8 cellular contexts compared by ENCODE assay signal in the genomic region with DNA sequence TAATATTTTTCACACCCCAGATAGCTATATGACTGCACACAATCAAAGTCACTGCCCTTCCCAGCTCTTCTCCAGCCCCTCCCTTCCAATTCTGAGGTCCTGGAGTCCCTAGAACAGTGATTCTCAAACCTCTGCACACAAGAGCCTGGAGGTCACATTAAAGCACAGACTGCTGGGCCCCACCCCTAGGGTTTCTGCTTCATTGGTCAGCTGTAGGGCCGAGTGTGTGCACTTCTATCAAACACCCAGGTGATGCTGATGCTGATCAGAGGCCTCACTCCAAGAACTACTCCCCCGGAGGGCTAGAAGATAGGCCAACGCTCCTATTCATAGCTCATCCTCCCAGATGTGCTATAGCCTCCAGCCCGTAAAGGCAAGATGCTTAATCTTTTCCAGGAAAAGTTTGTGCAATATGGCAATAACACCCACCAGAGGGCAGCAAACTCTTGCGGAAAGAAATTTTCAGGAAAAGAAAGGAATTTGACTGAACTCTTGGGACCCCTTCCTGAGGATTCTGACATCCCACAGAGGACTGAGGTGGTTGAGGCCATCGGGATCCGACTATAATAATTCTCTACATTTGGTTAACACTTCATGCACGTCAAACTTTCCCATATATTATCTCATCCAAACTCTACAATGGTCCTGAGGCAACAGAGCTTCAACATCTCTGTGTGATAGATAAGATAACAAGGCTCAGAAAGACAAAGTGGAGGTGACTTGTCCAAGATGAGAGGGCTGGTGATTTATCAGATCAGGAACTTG.
A peak's percentile ranks its signal among the peaks of the same experiment; 100 is the strongest.
DNase-seq lines count a peak whose midpoint lies in the region; ATAC-seq and TF ChIP-seq lines count a peak whose summit lies in the region.

No MANE protein-coding gene starts in this region.

- H3K36me3 ChIP-seq in Caco-2 (ENCODE audit: control insufficient read depth, insufficient read depth, low read length): no peaks in the 10 kb centered on the region
- no peaks in the 10 kb centered on the region for H3K36me3 ChIP-seq in HEK293 (ENCODE audit: control insufficient read depth in 2 of 2, insufficient read depth in 1 of 2, low read length in 2 of 2)
- H3K36me3 ChIP-seq in Peyer's patch: no peaks in the 10 kb centered on the region

- H3K9me3 ChIP-seq in Caco-2: peaks cover 2% of the 10 kb centered on the region; the same call in 1 of the 2 replicates
- no peaks in the 10 kb centered on the region for H3K9me3 ChIP-seq in HEK293 (ENCODE audit: control insufficient read depth, insufficient read depth, low read depth, low read length)
- H3K9me3 ChIP-seq in Peyer's patch: no peaks in the 10 kb centered on the region

- no peak overlapping the region for H3K27ac ChIP-seq in HEK293 (ENCODE audit: extremely low read depth, low read depth, low read length)
- H3K27ac ChIP-seq in Peyer's patch: no peak overlapping the region

- H3K36me3 Mint-ChIP-seq in Caco-2 (ENCODE audit: insufficient read depth, unreplicated experiment) (no peaks in the 10 kb centered on the region), endothelial cell (ENCODE audit: low read depth, unreplicated experiment) (no peaks in the 10 kb centered on the region)

- H3K27ac Mint-ChIP-seq in Caco-2 (ENCODE audit: unreplicated experiment) (peak overlapping the region; percentile 8), endothelial cell (ENCODE audit: unreplicated experiment) (no peak overlapping the region)

- CTCF ChIA-PET in Caco-2 (lab: Charles Lee): interaction anchor here (0.6 to 3.4 kb wide), 24 partner anchors 9 to 475 kb away, joined by 3 to 24 read pairs (median 4); partner anchors contain the start of gene PKDCC
- CTCF ChIA-PET in HEK293 (lab: Yijun Ruan, JAX): interaction anchor here (0.5 to 11.7 kb wide), 36 partner anchors 9 to 974 kb away, joined by 3 to 214 read pairs (median 3); no protein-coding TSS in a partner anchor

- POLR2A ChIA-PET in Caco-2 (lab: Charles Lee) (interaction anchor here (0.6 to 1.0 kb wide), 2 partner anchors 194 to 203 kb away, joined by 6 read pairs; partner anchors contain the start of gene PKDCC), HEK293 (lab: Yijun Ruan, JAX) (no interaction called here)

- H3K27me3 Mint-ChIP-seq in Caco-2 (ENCODE audit: insufficient read depth, unreplicated experiment): no peaks in the 10 kb centered on the region
- H3K27me3 Mint-ChIP-seq in endothelial cell (ENCODE audit: unreplicated experiment): no peaks in the 10 kb centered on the region

- H3K9me3 Mint-ChIP-seq in Caco-2 (ENCODE audit: unreplicated experiment): no peaks in the 10 kb centered on the region
- H3K9me3 Mint-ChIP-seq in endothelial cell (ENCODE audit: unreplicated experiment): no peaks in the 10 kb centered on the region

- peak; percentile 82 to 94 for TF ChIP-seq CTCF in Caco-2 (IDR thresholded peaks at IDR 0.05; ENCODE audit: insufficient read depth in 1 of 2, low read depth in 1 of 2, low read length in 1 of 2, severe bottlenecking in 1 of 2, unreplicated experiment in 1 of 2)
- TF ChIP-seq CTCF in HEK293 (tag by site-specific recombination; IDR thresholded peaks at IDR 0.05): peak; percentile 43
- peak; percentile 38 to 81 (median 72) for TF ChIP-seq CTCF in Peyer's patch (IDR thresholded peaks at IDR 0.05)
- peak; percentile 79 for TF ChIP-seq CTCF in endothelial cell (IDR thresholded peaks at IDR 0.05; ENCODE audit: unreplicated experiment)

- H3K4me1 ChIP-seq in Caco-2 (peaks cover 14% of the 10 kb centered on the region), HEK293 (ENCODE audit: control insufficient read depth, insufficient read depth, low read length) (no peaks in the 10 kb centered on the region), Peyer's patch (no peaks in the 10 kb centered on the region)

- H3K27me3 ChIP-seq in Caco-2 (replicated peaks; ENCODE audit: control insufficient read depth, insufficient read depth, low read length) (no peaks in the 10 kb centered on the region), Peyer's patch (no peaks in the 10 kb centered on the region)

- no peak overlapping the region for H3K4me3 Mint-ChIP-seq in Caco-2 (ENCODE audit: unreplicated experiment)
- no peak overlapping the region for H3K4me3 Mint-ChIP-seq in endothelial cell (ENCODE audit: unreplicated experiment)

- H3K4me1 Mint-ChIP-seq in Caco-2 (ENCODE audit: low read depth, unreplicated experiment) (peaks cover 2% of the 10 kb centered on the region), endothelial cell (ENCODE audit: unreplicated experiment) (no peaks in the 10 kb centered on the region)

- H3K4me3 ChIP-seq in Caco-2 (ENCODE audit: low read depth, low read length) (no peak overlapping the region), HEK293 (ENCODE audit: low read depth, low read length) (no peak overlapping the region), Peyer's patch (no peak overlapping the region)

- ATAC-seq in GM18858 (IDR thresholded peaks at IDR 0.05; ENCODE audit: unreplicated experiment) (no peak), HG02610 (IDR thresholded peaks at IDR 0.05; ENCODE audit: unreplicated experiment) (no peak), GM21723 (IDR thresholded peaks at IDR 0.05; ENCODE audit: unreplicated experiment) (no peak)

- intact Hi-C loops in Caco-2 (cut with micrococcal nuclease; ENCODE audit: unreplicated experiment): loop anchor here (1.0 kb wide), 6 partner anchors 16 to 475 kb away; no protein-coding TSS in a partner anchor

- TF ChIP-seq POLR2A in Peyer's patch (IDR thresholded peaks at IDR 0.05): no peak

- DNase-seq in Caco-2 (peak; percentile 70 to 78), Peyer's patch (peak in 1 of 3 donors; percentile 75), endothelial cell (ENCODE audit: low spot score) (peak; percentile 71), middle frontal gyrus (ENCODE audit: extremely low spot score, low spot score) (peak; percentile 54)

- no TSS peak for BruUV-seq in Caco-2 (replicated peaks; lab: Mats Ljungman, UMichigan)

TF ChIP-seq in HEK293, 187 proteins besides CTCF, POLR2A, EP300 and RAD21:
- TF ChIP-seq, protein P1, sequence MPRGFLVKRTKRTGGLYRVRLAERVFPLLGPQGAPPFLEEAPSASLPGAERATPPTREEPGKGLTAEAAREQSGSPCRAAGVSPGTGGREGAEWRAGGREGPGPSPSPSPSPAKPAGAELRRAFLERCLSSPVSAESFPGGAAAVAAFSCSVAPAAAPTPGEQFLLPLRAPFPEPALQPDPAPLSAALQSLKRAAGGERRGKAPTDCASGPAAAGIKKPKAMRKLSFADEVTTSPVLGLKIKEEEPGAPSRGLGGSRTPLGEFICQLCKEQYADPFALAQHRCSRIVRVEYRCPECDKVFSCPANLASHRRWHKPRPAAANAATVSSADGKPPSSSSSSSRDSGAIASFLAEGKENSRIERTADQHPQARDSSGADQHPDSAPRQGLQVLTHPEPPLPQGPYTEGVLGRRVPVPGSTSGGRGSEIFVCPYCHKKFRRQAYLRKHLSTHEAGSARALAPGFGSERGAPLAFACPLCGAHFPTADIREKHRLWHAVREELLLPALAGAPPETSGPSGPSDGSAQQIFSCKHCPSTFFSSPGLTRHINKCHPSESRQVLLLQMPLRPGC (tag by site-specific recombination; IDR thresholded peaks at IDR 0.05): no peak
- peak; percentile 27; the same call in 1 of the 2 replicates for TF ChIP-seq ZBTB17 (tag by site-specific recombination; IDR thresholded peaks at IDR 0.05)
- TF ChIP-seq ZNF677 (tag by site-specific recombination; IDR thresholded peaks at IDR 0.05): no peak
- peak; percentile 53; the same call in 1 of the 2 replicates for TF ChIP-seq ZNF664 (tag by site-specific recombination; IDR thresholded peaks at IDR 0.05)
- 0 out of 2 replicates have a peak, but pooled peaks have one; percentile 53 for TF ChIP-seq ZFP69B (tag by site-specific recombination; IDR thresholded peaks at IDR 0.05)
- TF ChIP-seq IKZF3 (tag by site-specific recombination; IDR thresholded peaks at IDR 0.05): peak; percentile 63
- peak; percentile 70 for TF ChIP-seq ZNF654 (tag by site-specific recombination; IDR thresholded peaks at IDR 0.05; ENCODE audit: low read depth)
- TF ChIP-seq ZNF692 (tag by site-specific recombination; IDR thresholded peaks at IDR 0.05): peak; percentile 46; the same call in 1 of the 2 replicates
